In genomic region chr11:126318642-126319373, GRCh38 we compare ENCODE assay signal across 8 cellular contexts. TPM values are rescaled to one million over a fixed set of nuclear protein-coding genes. Genes with fewer than 3 reads are reported as not detected.
DNase-seq lines count a peak whose midpoint lies in the region; ATAC-seq lines count a peak whose summit lies in the region.

No MANE protein-coding gene starts in this region.

- ATAC-seq in GM18870 (IDR thresholded peaks at IDR 0.05; ENCODE audit: unreplicated experiment) (peak; percentile 92), HG03103 (IDR thresholded peaks at IDR 0.05; ENCODE audit: low read depth, unreplicated experiment) (peak; percentile 80), left colon (no peak)
- peak; percentile 74 to 84 for ATAC-seq in natural killer cell treated with Interleukin-12 subunit alpha and Interleukin-12 subunit beta and Interleukin-15 and Interleukin-18, amount 100 ng/mL, for 72 hours

- peak overlapping the region; percentile 68 for H3K27ac ChIP-seq in SJSA1
- H3K27ac ChIP-seq in duodenal mucosa (ENCODE audit: low read depth, low read length), result peak overlapping the region; percentile 39

- DNase-seq in Ammon's horn (ENCODE audit: low spot score) (peak; percentile 79), SJSA1 (ENCODE audit: low read depth in 1 of 2, low spot score in 2 of 2) (peak; percentile 52 to 62), GM19238 (ENCODE audit: insufficient read length, low spot score) (no peak), left colon (no peak)
- DNase-seq in natural killer cell treated with Interleukin-12 subunit alpha and Interleukin-12 subunit beta and Interleukin-15 and Interleukin-18, amount 100 ng/mL, for 72 hours (ENCODE audit: low spot score), result peak; percentile 65

- H3K27me3 ChIP-seq in SJSA1 (replicated peaks) (no peaks in the 10 kb centered on the region), duodenal mucosa (ENCODE audit: control insufficient read depth in 1 of 2, insufficient read depth in 2 of 2, low read length in 2 of 2) (no peaks in the 10 kb centered on the region)

- peak overlapping the region; percentile 91 to 94 for H3K27ac Mint-ChIP-seq in natural killer cell treated with Interleukin-12 subunit alpha and Interleukin-12 subunit beta and Interleukin-15 and Interleukin-18, amount 100 ng/mL, for 72 hours

- H3K4me3 ChIP-seq in SJSA1 (no peak overlapping the region), duodenal mucosa (ENCODE audit: low read depth in 1 of 2, low read length in 2 of 2) (peak overlapping the region in 1 of 2 donors; percentile 48)

- H3K36me3 ChIP-seq in SJSA1 (no peaks in the 10 kb centered on the region), duodenal mucosa (ENCODE audit: control insufficient read depth in 1 of 2, insufficient read depth in 2 of 2, low read length in 2 of 2) (peaks cover 0 to 5% of the 10 kb centered on the region in 2 donors)

- intact Hi-C loops in left colon (cut with DNase I, micrococcal nuclease), result loop anchor here in 1 of 2 donors (10.0 kb wide), 1 partner anchor 106 kb away; no protein-coding TSS in a partner anchor

- H3K27me3 Mint-ChIP-seq in natural killer cell treated with Interleukin-12 subunit alpha and Interleukin-12 subunit beta and Interleukin-15 and Interleukin-18, amount 100 ng/mL, for 72 hours, result no peaks in the 10 kb centered on the region

- peak overlapping the region; percentile 80 for H3K4me3 Mint-ChIP-seq in natural killer cell treated with Interleukin-12 subunit alpha and Interleukin-12 subunit beta and Interleukin-15 and Interleukin-18, amount 100 ng/mL, for 72 hours

- H3K9me3 ChIP-seq in SJSA1 (replicated peaks) (no peaks in the 10 kb centered on the region), duodenal mucosa (ENCODE audit: control insufficient read depth in 1 of 2, low read length in 2 of 2) (no peaks in the 10 kb centered on the region)

- peak overlapping the region in 1 of 2 donors; percentile 39 for H3K9ac ChIP-seq in duodenal mucosa (ENCODE audit: low read depth in 1 of 2, low read length in 2 of 2)

- peaks cover 26% of the 10 kb centered on the region for H3K36me3 Mint-ChIP-seq in natural killer cell treated with Interleukin-12 subunit alpha and Interleukin-12 subunit beta and Interleukin-15 and Interleukin-18, amount 100 ng/mL, for 72 hours

- H3K9me3 Mint-ChIP-seq in natural killer cell treated with Interleukin-12 subunit alpha and Interleukin-12 subunit beta and Interleukin-15 and Interleukin-18, amount 100 ng/mL, for 72 hours, result no peaks in the 10 kb centered on the region

- H3K4me1 Mint-ChIP-seq in natural killer cell treated with Interleukin-12 subunit alpha and Interleukin-12 subunit beta and Interleukin-15 and Interleukin-18, amount 100 ng/mL, for 72 hours (ENCODE audit: low read depth in 2 of 2), result peaks cover 58 to 60% of the 10 kb centered on the region in 2 donors

- H3K4me1 ChIP-seq in SJSA1 (replicated peaks), result peaks cover 24% of the 10 kb centered on the region
- peaks cover 22 to 25% of the 10 kb centered on the region in 2 donors for H3K4me1 ChIP-seq in duodenal mucosa (ENCODE audit: control insufficient read depth in 1 of 2, insufficient read depth in 2 of 2, low read length in 2 of 2)

RNA-seq across cellular contexts. Expression of gene DCPS, which starts 14.9 kb away (rescaled TPM):
- total RNA-seq in SJSA1 (2014; rRNA removed; shearing (Covaris generic)), result 8.1 and 13.5 TPM in 2 replicates
- 10 to 100 TPM; 32.8 to 46.7 TPM for total RNA-seq in natural killer cell treated with Interleukin-12 subunit alpha and Interleukin-12 subunit beta and Interleukin-15 and Interleukin-18, amount 100 ng/mL, for 72 hours
- 10 to 100 TPM; 10.9 to 21.9 TPM for total RNA-seq in left colon

RNA-seq across cellular contexts. Expression of gene TIRAP, which starts 35.9 kb away (rescaled TPM):
- 1.4 and 1.7 TPM in 2 replicates for total RNA-seq in SJSA1 (2014; rRNA removed; shearing (Covaris generic))
- total RNA-seq in natural killer cell treated with Interleukin-12 subunit alpha and Interleukin-12 subunit beta and Interleukin-15 and Interleukin-18, amount 100 ng/mL, for 72 hours, result 10 to 100 TPM; 19.8 to 19.9 TPM
- 10 to 100 TPM; 17.0 to 22.7 TPM for total RNA-seq in left colon

RNA-seq across cellular contexts. Expression of gene ST3GAL4, which starts 36.7 kb away (rescaled TPM):
- 22.3 and 32.8 TPM in 2 replicates for total RNA-seq in SJSA1 (2014; rRNA removed; shearing (Covaris generic))
- total RNA-seq in natural killer cell treated with Interleukin-12 subunit alpha and Interleukin-12 subunit beta and Interleukin-15 and Interleukin-18, amount 100 ng/mL, for 72 hours, result 10 to 100 TPM; 60.4 to 60.9 TPM
- total RNA-seq in left colon, result 100 to 1,000 TPM; 181 to 536 TPM

RNA-seq across cellular contexts. Expression of gene FOXRED1, which starts 49.9 kb away (rescaled TPM):
- 12.8 and 14.8 TPM in 2 replicates for total RNA-seq in SJSA1 (2014; rRNA removed; shearing (Covaris generic))
- total RNA-seq in natural killer cell treated with Interleukin-12 subunit alpha and Interleukin-12 subunit beta and Interleukin-15 and Interleukin-18, amount 100 ng/mL, for 72 hours, result 10 to 100 TPM; 39.7 to 79.6 TPM
- 10 to 100 TPM; 25.5 to 35.7 TPM for total RNA-seq in left colon

RNA-seq across cellular contexts. Expression of gene SRPRA, which starts 50.1 kb away (rescaled TPM):
- total RNA-seq in SJSA1 (2014; rRNA removed; shearing (Covaris generic)), result 70.6 and 85.1 TPM in 2 replicates
- 100 to 1,000 TPM; 197 to 213 TPM for total RNA-seq in natural killer cell treated with Interleukin-12 subunit alpha and Interleukin-12 subunit beta and Interleukin-15 and Interleukin-18, amount 100 ng/mL, for 72 hours
- total RNA-seq in left colon, result 10 to 100 TPM; 75.5 to 82.6 TPM

Comparison
In these comparisons a context has a peak if more than half of its experiments do, and no peak if none do; other contexts are left out.
1. DNase-seq: peak in Ammon's horn (single experiment), SJSA1 (2 of 2) and natural killer cell treated with Interleukin-12 subunit alpha and Interleukin-12 subunit beta and Interleukin-15 and Interleukin-18, amount 100 ng/mL, for 72 hours (single experiment); none in GM19238 (single experiment) and left colon (0 of 2).